In genomic region chr13:39760521-39760920, GRCh38 we compare ENCODE assay signal across 16 cellular contexts.
DNase-seq lines count a peak whose midpoint lies in the region; ATAC-seq and TF ChIP-seq lines count a peak whose summit lies in the region.
"Had no signal": no experiment of that assay in that cellular context is flagged by ENCODE, and none has a peak within 500 bp of the region (broad histone marks: within the 10 kb centered on the region; RNA-seq: fewer than 3 reads in every experiment).

No MANE protein-coding gene starts in this region.

- H3K4me3 ChIP-seq in upper lobe of right lung: no peak overlapping the region
- no peak overlapping the region for H3K4me3 ChIP-seq in mammary epithelial cell (replicated peaks in 1 of 3; ENCODE audit: insufficient read depth in 1 of 3, low read depth in 2 of 3, low read length in 3 of 3)
- no peak overlapping the region for H3K4me3 ChIP-seq in tibial artery
- H3K4me3 ChIP-seq: tibial nerve had no signal

- H4K20me1 ChIP-seq in mammary epithelial cell (ENCODE audit: insufficient read depth, low read length): no peaks in the 10 kb centered on the region

- intact Hi-C loops in upper lobe of right lung (cut with DNase I) (no loop called here), mammary epithelial cell (cut with micrococcal nuclease) (loop anchor here (10.0 kb wide), 1 partner anchor 1014 kb away; the partner anchor contains the start of gene MRPS31), tibial artery (cut with DNase I; ENCODE audit: low total_unique reads) (no loop called here)

- WGBS in mammary epithelial cell (ENCODE audit: low coverage, missing lambda C conversion rate): 92% methylated on average over 1 of the region's 1 CpG

- H3K27ac ChIP-seq in upper lobe of right lung (no peak overlapping the region), mammary epithelial cell (ENCODE audit: insufficient read depth, low read depth, low read length) (no peak overlapping the region), tibial artery (no peak overlapping the region)
- H3K27ac ChIP-seq: 22Rv1, tibial nerve had no signal

- ATAC-seq in GM18498 (IDR thresholded peaks at IDR 0.05; ENCODE audit: unreplicated experiment) (peak; percentile 65), GM19395 (IDR thresholded peaks at IDR 0.05; ENCODE audit: unreplicated experiment) (peak; percentile 92), HG02759 (IDR thresholded peaks at IDR 0.05; ENCODE audit: unreplicated experiment) (peak; percentile 99), HG03378 (IDR thresholded peaks at IDR 0.05; ENCODE audit: unreplicated experiment) (peak; percentile 100), upper lobe of right lung (no peak)
- ATAC-seq: Panc1, T-helper 17 cell had no signal

- H3K9me3 ChIP-seq in upper lobe of right lung (no peaks in the 10 kb centered on the region), mammary epithelial cell (replicated peaks; ENCODE audit: insufficient read depth, low read length) (no peaks in the 10 kb centered on the region), tibial artery (peaks cover 0 to 14% (median 4%) of the 10 kb centered on the region in 3 donors)
- H3K9me3 ChIP-seq: tibial nerve had no signal

- H3K27me3 ChIP-seq in upper lobe of right lung: no peaks in the 10 kb centered on the region
- no peaks in the 10 kb centered on the region for H3K27me3 ChIP-seq in mammary epithelial cell (ENCODE audit: insufficient read depth, low read length)
- no peaks in the 10 kb centered on the region for H3K27me3 ChIP-seq in tibial artery
- H3K27me3 ChIP-seq: tibial nerve had no signal

- TF ChIP-seq CTCF in upper lobe of right lung (IDR thresholded peaks at IDR 0.05): no peak
- TF ChIP-seq CTCF in mammary epithelial cell (conservative IDR thresholded peaks at IDR 0.05 in 1 of 2, IDR thresholded peaks at IDR 0.05 in 1 of 2; ENCODE audit: extremely low read depth in 1 of 2, insufficient read depth in 1 of 2, low read depth in 1 of 2, low read length in 2 of 2): no peak
- no peak for TF ChIP-seq CTCF in tibial artery (IDR thresholded peaks at IDR 0.05)

- in situ Hi-C loops in mammary epithelial cell (cut with MboI; ENCODE audit: low sequenced_read_pairs in 2 of 2): no loop called here

- no peak overlapping the region for H3K9ac ChIP-seq in mammary epithelial cell (ENCODE audit: insufficient read depth, low read length)

- H3K79me2 ChIP-seq in mammary epithelial cell (ENCODE audit: insufficient read depth, low read length): no peaks in the 10 kb centered on the region

- H3K4me2 ChIP-seq in mammary epithelial cell (ENCODE audit: insufficient read depth, low read depth, low read length): no peak overlapping the region

- DNase-seq in activated effector memory CD4-positive, alpha-beta T cell treated with anti-CD3 and anti-CD28 coated beads, Interleukin-2, amount 50 U/mL, for 16 hours: no peak
- DNase-seq in upper lobe of right lung: no peak
- DNase-seq in mammary epithelial cell: no peak
- DNase-seq in tibial artery: no peak
- DNase-seq: activated CD4-positive, alpha-beta T cell treated with anti-CD3 and anti-CD28 coated beads, Interleukin-2, amount 10 ng/mL, durations not matched to agents 7 days and 5 days; midbrain; NCI-H2171 treated with DMSO at 0.1 percent for 48 hours; stimulated activated CD4-positive, alpha-beta T cell treated with anti-CD3 and anti-CD28 coated beads, Interleukin-12 subunit alpha, Interleukin-12 subunit beta, amount 100 ng/mL, for 4 hours; T-helper 17 cell had no signal

- BruUV-seq in mammary epithelial cell (replicated peaks; lab: Mats Ljungman, UMichigan): no TSS peak

- H2AFZ ChIP-seq in mammary epithelial cell (ENCODE audit: low read depth, low read length): no peak overlapping the region

- H3K36me3 ChIP-seq in upper lobe of right lung (no peaks in the 10 kb centered on the region), mammary epithelial cell (ENCODE audit: insufficient read depth, low read length) (no peaks in the 10 kb centered on the region), tibial artery (peaks cover 0 to 10% (median 2%) of the 10 kb centered on the region in 3 donors)

- CTCF ChIA-PET in mammary epithelial cell (lab: Charles Lee; ENCODE audit: low non-redundant PET): no interaction called here

- dilution Hi-C loops in mammary epithelial cell (cut with HindIII; ENCODE audit: low sequenced_read_pairs): no loop called here

- no peaks in the 10 kb centered on the region for H3K4me1 ChIP-seq in upper lobe of right lung
- H3K4me1 ChIP-seq in mammary epithelial cell (ENCODE audit: insufficient read depth, low read length): peaks cover 2% of the 10 kb centered on the region
- H3K4me1 ChIP-seq in tibial artery: no peaks in the 10 kb centered on the region
